In the genomic region with DNA sequence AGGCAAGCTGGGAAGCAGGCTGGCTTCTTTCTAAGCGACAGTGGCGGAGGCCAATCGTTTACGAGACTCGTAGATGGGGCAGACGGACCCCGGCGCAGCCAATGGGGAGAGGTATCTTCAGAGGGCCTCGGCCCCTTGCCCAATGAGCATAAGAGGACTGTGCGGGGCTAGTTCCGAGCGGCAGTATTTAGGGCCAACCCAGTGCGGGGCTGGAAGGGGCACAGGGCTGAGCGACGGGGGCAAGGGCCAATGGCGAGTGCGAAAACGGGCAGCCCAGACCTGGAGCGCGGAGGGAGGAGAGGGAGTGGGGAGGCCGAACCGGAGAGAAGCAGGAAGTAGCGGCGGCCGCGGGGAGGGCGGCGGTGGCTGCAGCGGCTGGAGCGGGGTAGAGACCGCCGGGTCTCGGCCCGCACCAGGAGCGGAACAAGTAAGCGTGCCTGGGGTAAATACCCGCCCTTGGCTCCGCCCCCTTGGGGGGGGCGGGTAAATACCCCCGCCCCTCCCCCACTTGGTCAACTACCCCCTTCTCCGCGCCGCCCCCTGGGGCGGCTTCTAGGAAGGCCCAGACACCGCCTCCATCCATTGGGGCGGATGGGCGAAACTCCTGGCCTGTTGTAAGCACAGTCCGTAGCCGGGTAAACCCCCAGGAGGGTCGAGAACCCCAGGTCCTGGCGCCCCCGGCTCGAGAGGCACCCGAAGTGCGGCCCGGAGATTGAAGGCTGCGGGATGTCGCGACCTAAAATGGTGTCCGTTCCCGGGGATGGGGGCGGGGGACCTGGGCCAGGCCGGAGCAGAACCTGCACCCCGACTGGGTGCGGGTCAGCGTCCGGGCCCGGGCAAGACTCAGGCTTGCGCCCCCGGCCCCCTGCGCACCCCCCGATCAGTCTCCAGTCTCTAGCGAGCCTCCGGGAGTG, we compare ENCODE assay signal across 8 cellular contexts. TPM values are rescaled to one million over a fixed set of nuclear protein-coding genes. Genes with fewer than 3 reads are reported as not detected.
DNase-seq lines count a peak whose midpoint lies in the region; ATAC-seq and TF ChIP-seq lines count a peak whose summit lies in the region.

A gene with protein sequence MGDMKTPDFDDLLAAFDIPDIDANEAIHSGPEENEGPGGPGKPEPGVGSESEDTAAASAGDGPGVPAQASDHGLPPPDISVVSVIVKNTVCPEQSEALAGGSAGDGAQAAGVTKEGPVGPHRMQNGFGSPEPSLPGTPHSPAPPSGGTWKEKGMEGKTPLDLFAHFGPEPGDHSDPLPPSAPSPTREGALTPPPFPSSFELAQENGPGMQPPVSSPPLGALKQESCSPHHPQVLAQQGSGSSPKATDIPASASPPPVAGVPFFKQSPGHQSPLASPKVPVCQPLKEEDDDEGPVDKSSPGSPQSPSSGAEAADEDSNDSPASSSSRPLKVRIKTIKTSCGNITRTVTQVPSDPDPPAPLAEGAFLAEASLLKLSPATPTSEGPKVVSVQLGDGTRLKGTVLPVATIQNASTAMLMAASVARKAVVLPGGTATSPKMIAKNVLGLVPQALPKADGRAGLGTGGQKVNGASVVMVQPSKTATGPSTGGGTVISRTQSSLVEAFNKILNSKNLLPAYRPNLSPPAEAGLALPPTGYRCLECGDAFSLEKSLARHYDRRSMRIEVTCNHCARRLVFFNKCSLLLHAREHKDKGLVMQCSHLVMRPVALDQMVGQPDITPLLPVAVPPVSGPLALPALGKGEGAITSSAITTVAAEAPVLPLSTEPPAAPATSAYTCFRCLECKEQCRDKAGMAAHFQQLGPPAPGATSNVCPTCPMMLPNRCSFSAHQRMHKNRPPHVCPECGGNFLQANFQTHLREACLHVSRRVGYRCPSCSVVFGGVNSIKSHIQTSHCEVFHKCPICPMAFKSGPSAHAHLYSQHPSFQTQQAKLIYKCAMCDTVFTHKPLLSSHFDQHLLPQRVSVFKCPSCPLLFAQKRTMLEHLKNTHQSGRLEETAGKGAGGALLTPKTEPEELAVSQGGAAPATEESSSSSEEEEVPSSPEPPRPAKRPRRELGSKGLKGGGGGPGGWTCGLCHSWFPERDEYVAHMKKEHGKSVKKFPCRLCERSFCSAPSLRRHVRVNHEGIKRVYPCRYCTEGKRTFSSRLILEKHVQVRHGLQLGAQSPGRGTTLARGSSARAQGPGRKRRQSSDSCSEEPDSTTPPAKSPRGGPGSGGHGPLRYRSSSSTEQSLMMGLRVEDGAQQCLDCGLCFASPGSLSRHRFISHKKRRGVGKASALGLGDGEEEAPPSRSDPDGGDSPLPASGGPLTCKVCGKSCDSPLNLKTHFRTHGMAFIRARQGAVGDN (plus strand): TSS at position 331 of the 914 bp plus-strand sequence. CDS start 3,993 bp downstream, outside the sequence.

- peak; percentile 74 for TF ChIP-seq POLR2A in GM18951 (IDR thresholded peaks at IDR 0.05; ENCODE audit: extremely low read depth, insufficient read depth, insufficient read length)

- H3K27ac Mint-ChIP-seq in activated B cell treated with CpG ODN at 0.5 μM for 24 hours: peak within 1 kb of the TSS; percentile 99

- H3F3A ChIP-seq in smooth muscle cell (ENCODE audit: low read depth): no peaks in the 10 kb centered on the region

- peaks cover 38% of the 10 kb centered on the region for H3K36me3 Mint-ChIP-seq in activated B cell treated with CpG ODN at 0.5 μM for 24 hours (ENCODE audit: low read depth)

- WGBS in smooth muscle cell (ENCODE audit: low lambda C conversion rate): 1% methylated on average over 53 of the region's 74 CpGs

- H3K27ac ChIP-seq in caudate nucleus (ENCODE audit: low read depth, low read length): peak within 1 kb of the TSS; percentile 100
- H3K27ac ChIP-seq in smooth muscle cell (ENCODE audit: low read depth): peak within 1 kb of the TSS; percentile 93

- H3K4me3 Mint-ChIP-seq in activated B cell treated with CpG ODN at 0.5 μM for 24 hours: peak within 1 kb of the TSS; percentile 99

- H3K36me3 ChIP-seq in smooth muscle cell (ENCODE audit: low read depth): no peaks in the 10 kb centered on the region

- no peaks in the 10 kb centered on the region for H3K9me3 ChIP-seq in smooth muscle cell (replicated peaks; ENCODE audit: low read depth)

- peaks cover 54% of the 10 kb centered on the region for H3K4me1 Mint-ChIP-seq in activated B cell treated with CpG ODN at 0.5 μM for 24 hours

- no peaks in the 10 kb centered on the region for H3K27me3 ChIP-seq in smooth muscle cell (ENCODE audit: low read depth)

- in situ Hi-C loops in GM18951 (cut with MboI; ENCODE audit: low sequenced_read_pairs, unreplicated experiment): no loop called here

- H3K4me2 ChIP-seq in smooth muscle cell: peak within 1 kb of the TSS; percentile 96

- H4K20me1 ChIP-seq in smooth muscle cell (ENCODE audit: low read depth): peaks cover 40% of the 10 kb centered on the region

- DNase-seq in AG08396 (ENCODE audit: low spot score) (peak; percentile 99), NCI-H345 (lab: John Stamatoyannopoulos, UW) (peak; percentile 100), activated B cell treated with CpG ODN at 0.5 μM for 24 hours (peak; percentile 96), caudate nucleus (lab: John Stamatoyannopoulos, UW) (peak; percentile 94 to 100 (median 100)), iPS-NIHi7 (ENCODE audit: extremely low spot score) (peak; percentile 99), smooth muscle cell (lab: John Stamatoyannopoulos, UW; ENCODE audit: unreplicated experiment) (peak; percentile 96)

- TF ChIP-seq CTCF in activated B cell treated with CpG ODN at 0.5 μM for 24 hours (IDR thresholded peaks at IDR 0.05) (no peak), smooth muscle cell (IDR thresholded peaks at IDR 0.05; ENCODE audit: borderline replicate concordance, insufficient read depth, poor library complexity, severe bottlenecking) (no peak)

- CTCF ChIA-PET in activated B cell treated with CpG ODN at 0.5 μM for 24 hours (lab: Charles Lee): interaction anchor here (0.8 to 2.0 kb wide), 6 partner anchors 18 to 59 kb away, joined by 3 to 11 read pairs (median 4); no protein-coding TSS in a partner anchor

- H3K4me3 ChIP-seq in smooth muscle cell: peak within 1 kb of the TSS; percentile 84

- H3K27me3 Mint-ChIP-seq in activated B cell treated with CpG ODN at 0.5 μM for 24 hours: no peaks in the 10 kb centered on the region

- no peak within 1 kb of the TSS for H2AFZ ChIP-seq in smooth muscle cell (ENCODE audit: low read depth)

- intact Hi-C loops in activated B cell treated with CpG ODN at 0.5 μM for 24 hours (cut with micrococcal nuclease): loop anchor here (1.0 to 5.0 kb wide), 10 partner anchors 19 to 655 kb away; partner anchors contain the start of genes ENSA, PI4KB, PIP5K1A and PRUNE1

- H3K4me1 ChIP-seq in smooth muscle cell (ENCODE audit: low read depth): peaks cover 13% of the 10 kb centered on the region

- peak; percentile 77 for ATAC-seq in HG03196 (IDR thresholded peaks at IDR 0.05; ENCODE audit: unreplicated experiment)
- ATAC-seq in activated B cell treated with CpG ODN at 0.5 μM for 24 hours (ENCODE audit: low read depth): peak; percentile 88

- peak within 1 kb of the TSS; percentile 89 for H3K9ac ChIP-seq in smooth muscle cell (ENCODE audit: low read depth)

- H3K79me2 ChIP-seq in smooth muscle cell (ENCODE audit: low read depth): peaks cover 22% of the 10 kb centered on the region

- no peaks in the 10 kb centered on the region for H3K9me3 Mint-ChIP-seq in activated B cell treated with CpG ODN at 0.5 μM for 24 hours

- POLR2A ChIA-PET in activated B cell treated with CpG ODN at 0.5 μM for 24 hours (lab: Charles Lee): interaction anchor here (0.5 to 2.5 kb wide), 44 partner anchors 9 to 1395 kb away, joined by 3 to 36 read pairs (median 4); partner anchors contain the start of genes GABPB2, LYSMD1, PI4KB and POGZ

RNA-seq across cellular contexts. Expression of the gene that starts here (rescaled TPM):
- 38.8 and 40.3 TPM in 2 replicates for total RNA-seq in activated B cell treated with CpG ODN at 0.5 μM for 24 hours
- total RNA-seq in smooth muscle cell: 10.7 and 13.1 TPM in 2 replicates
- polyA plus RNA-seq in smooth muscle cell: 2.4 and 4.2 TPM in 2 replicates

Comparison
In these comparisons a context has a peak if more than half of its experiments do, and no peak if none do; other contexts are left out.
1. Peak in every context shown above with its lines: DNase-seq, ATAC-seq, H3K4me3 ChIP-seq and H3K27ac ChIP-seq.